1 cellular context compared by ENCODE assay signal in the genomic region with DNA sequence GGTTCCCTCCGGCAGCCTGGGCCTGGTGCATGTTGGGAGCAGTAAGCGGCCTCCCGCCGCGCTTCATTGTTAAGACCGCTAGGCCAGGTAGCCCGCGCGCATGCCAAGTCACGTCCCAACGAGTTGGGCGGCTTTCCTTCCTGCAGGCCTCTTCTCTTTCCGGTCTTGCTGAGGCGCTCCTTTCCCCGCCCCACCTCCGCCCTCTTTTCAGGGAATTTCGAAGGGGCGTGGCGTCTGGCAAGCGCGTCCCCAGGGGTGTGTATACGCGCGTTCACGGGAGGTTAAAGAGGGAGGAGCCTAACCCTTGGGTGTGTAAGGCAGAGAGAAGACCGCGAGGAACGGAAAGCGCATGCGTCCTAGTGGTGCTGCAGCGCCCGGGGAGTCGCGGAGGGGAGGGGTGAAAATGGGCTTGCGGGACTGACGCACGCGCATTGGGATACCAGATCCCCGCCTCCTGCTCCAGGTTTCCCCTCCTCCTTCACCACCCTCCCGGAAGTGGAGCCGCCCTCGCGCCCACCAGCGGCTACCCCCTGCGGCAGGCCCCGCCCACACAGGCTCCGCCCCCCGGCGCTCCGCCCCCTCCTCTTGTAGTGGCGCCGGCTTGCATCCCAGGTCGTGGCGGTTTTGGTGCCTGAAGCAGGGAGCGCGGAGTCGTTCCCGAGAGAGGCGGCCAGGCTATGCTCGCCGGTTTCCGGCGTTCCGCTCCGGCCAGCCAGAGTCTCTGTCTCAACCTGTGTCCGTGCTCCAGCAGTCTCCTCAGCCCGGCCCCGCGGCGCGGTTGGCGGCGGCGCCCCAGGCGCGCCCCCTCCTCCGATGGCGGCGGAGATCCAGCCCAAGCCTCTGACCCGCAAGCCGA.
TF ChIP-seq lines count a peak whose summit lies in the region.

A gene with protein sequence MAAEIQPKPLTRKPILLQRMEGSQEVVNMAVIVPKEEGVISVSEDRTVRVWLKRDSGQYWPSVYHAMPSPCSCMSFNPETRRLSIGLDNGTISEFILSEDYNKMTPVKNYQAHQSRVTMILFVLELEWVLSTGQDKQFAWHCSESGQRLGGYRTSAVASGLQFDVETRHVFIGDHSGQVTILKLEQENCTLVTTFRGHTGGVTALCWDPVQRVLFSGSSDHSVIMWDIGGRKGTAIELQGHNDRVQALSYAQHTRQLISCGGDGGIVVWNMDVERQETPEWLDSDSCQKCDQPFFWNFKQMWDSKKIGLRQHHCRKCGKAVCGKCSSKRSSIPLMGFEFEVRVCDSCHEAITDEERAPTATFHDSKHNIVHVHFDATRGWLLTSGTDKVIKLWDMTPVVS (plus strand): TSS at position 588 of the 856 bp plus-strand sequence. CDS start 226 bp downstream, at position 814.

TF ChIP-seq in WTC11, 78 proteins besides CTCF, POLR2A, EP300 and RAD21 (continued from another document):
- TF ChIP-seq, protein P1, sequence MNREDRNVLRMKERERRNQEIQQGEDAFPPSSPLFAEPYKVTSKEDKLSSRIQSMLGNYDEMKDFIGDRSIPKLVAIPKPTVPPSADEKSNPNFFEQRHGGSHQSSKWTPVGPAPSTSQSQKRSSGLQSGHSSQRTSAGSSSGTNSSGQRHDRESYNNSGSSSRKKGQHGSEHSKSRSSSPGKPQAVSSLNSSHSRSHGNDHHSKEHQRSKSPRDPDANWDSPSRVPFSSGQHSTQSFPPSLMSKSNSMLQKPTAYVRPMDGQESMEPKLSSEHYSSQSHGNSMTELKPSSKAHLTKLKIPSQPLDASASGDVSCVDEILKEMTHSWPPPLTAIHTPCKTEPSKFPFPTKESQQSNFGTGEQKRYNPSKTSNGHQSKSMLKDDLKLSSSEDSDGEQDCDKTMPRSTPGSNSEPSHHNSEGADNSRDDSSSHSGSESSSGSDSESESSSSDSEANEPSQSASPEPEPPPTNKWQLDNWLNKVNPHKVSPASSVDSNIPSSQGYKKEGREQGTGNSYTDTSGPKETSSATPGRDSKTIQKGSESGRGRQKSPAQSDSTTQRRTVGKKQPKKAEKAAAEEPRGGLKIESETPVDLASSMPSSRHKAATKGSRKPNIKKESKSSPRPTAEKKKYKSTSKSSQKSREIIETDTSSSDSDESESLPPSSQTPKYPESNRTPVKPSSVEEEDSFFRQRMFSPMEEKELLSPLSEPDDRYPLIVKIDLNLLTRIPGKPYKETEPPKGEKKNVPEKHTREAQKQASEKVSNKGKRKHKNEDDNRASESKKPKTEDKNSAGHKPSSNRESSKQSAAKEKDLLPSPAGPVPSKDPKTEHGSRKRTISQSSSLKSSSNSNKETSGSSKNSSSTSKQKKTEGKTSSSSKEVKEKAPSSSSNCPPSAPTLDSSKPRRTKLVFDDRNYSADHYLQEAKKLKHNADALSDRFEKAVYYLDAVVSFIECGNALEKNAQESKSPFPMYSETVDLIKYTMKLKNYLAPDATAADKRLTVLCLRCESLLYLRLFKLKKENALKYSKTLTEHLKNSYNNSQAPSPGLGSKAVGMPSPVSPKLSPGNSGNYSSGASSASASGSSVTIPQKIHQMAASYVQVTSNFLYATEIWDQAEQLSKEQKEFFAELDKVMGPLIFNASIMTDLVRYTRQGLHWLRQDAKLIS (CRISPR knock-in tag; IDR thresholded peaks at IDR 0.05; ENCODE audit: borderline replicate concordance) = peak; percentile 77; the same call in 1 of the 2 replicates
- TF ChIP-seq, protein P2, sequence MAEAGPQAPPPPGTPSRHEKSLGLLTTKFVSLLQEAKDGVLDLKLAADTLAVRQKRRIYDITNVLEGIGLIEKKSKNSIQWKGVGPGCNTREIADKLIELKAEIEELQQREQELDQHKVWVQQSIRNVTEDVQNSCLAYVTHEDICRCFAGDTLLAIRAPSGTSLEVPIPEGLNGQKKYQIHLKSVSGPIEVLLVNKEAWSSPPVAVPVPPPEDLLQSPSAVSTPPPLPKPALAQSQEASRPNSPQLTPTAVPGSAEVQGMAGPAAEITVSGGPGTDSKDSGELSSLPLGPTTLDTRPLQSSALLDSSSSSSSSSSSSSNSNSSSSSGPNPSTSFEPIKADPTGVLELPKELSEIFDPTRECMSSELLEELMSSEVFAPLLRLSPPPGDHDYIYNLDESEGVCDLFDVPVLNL (CRISPR knock-in tag; IDR thresholded peaks at IDR 0.05; ENCODE audit: borderline replicate concordance, low read depth) = no peak
- TF ChIP-seq, protein P3, sequence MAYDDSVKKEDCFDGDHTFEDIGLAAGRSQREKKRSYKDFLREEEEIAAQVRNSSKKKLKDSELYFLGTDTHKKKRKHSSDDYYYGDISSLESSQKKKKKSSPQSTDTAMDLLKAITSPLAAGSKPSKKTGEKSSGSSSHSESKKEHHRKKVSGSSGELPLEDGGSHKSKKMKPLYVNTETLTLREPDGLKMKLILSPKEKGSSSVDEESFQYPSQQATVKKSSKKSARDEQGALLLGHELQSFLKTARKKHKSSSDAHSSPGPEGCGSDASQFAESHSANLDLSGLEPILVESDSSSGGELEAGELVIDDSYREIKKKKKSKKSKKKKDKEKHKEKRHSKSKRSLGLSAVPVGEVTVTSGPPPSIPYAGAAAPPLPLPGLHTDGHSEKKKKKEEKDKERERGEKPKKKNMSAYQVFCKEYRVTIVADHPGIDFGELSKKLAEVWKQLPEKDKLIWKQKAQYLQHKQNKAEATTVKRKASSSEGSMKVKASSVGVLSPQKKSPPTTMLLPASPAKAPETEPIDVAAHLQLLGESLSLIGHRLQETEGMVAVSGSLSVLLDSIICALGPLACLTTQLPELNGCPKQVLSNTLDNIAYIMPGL (CRISPR knock-in tag; IDR thresholded peaks at IDR 0.05) = no peak; the same call in 1 of the 2 replicates
- no peak for TF ChIP-seq SMAD3 (CRISPR knock-in tag; IDR thresholded peaks at IDR 0.05; ENCODE audit: borderline replicate concordance)
- TF ChIP-seq TP53 (CRISPR knock-in tag; IDR thresholded peaks at IDR 0.05) = no peak
- TF ChIP-seq, protein P4, sequence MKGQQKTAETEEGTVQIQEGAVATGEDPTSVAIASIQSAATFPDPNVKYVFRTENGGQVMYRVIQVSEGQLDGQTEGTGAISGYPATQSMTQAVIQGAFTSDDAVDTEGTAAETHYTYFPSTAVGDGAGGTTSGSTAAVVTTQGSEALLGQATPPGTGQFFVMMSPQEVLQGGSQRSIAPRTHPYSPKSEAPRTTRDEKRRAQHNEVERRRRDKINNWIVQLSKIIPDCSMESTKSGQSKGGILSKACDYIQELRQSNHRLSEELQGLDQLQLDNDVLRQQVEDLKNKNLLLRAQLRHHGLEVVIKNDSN (CRISPR knock-in tag; IDR thresholded peaks at IDR 0.05) = 0 out of 2 replicates have a peak, but pooled peaks have one; percentile 15
- TF ChIP-seq ZBTB21 (CRISPR knock-in tag; IDR thresholded peaks at IDR 0.05; ENCODE audit: borderline replicate concordance) = no peak
- TF ChIP-seq NR1H2 (CRISPR knock-in tag; IDR thresholded peaks at IDR 0.05) = no peak
- peak; percentile 16; the same call in 1 of the 2 replicates for TF ChIP-seq NFE2L1 (CRISPR knock-in tag; IDR thresholded peaks at IDR 0.05)
- TF ChIP-seq HMGA2 (CRISPR knock-in tag; IDR thresholded peaks at IDR 0.05) = no peak
- no peak for TF ChIP-seq ZNF317 (CRISPR knock-in tag; IDR thresholded peaks at IDR 0.05; ENCODE audit: borderline replicate concordance, low read depth)
- peak; percentile 94 for TF ChIP-seq SP1 (CRISPR knock-in tag; conservative IDR thresholded peaks at IDR 0.05)
- TF ChIP-seq, protein P5, sequence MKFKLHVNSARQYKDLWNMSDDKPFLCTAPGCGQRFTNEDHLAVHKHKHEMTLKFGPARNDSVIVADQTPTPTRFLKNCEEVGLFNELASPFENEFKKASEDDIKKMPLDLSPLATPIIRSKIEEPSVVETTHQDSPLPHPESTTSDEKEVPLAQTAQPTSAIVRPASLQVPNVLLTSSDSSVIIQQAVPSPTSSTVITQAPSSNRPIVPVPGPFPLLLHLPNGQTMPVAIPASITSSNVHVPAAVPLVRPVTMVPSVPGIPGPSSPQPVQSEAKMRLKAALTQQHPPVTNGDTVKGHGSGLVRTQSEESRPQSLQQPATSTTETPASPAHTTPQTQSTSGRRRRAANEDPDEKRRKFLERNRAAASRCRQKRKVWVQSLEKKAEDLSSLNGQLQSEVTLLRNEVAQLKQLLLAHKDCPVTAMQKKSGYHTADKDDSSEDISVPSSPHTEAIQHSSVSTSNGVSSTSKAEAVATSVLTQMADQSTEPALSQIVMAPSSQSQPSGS (CRISPR knock-in tag; IDR thresholded peaks at IDR 0.05; ENCODE audit: borderline replicate concordance, low read depth) = no peak
- no peak for TF ChIP-seq CBFB (CRISPR knock-in tag; IDR thresholded peaks at IDR 0.05; ENCODE audit: low read depth)
- peak; percentile 12; the same call in 1 of the 2 replicates for TF ChIP-seq GABPB1 (CRISPR knock-in tag; IDR thresholded peaks at IDR 0.05)
- no peak for TF ChIP-seq NFYB (CRISPR knock-in tag; conservative IDR thresholded peaks at IDR 0.05; ENCODE audit: low read depth)
- no peak for TF ChIP-seq TEAD1 (CRISPR knock-in tag; IDR thresholded peaks at IDR 0.05)
- peak; percentile 87; the same call in 1 of the 2 replicates for TF ChIP-seq KAT7 (CRISPR knock-in tag; IDR thresholded peaks at IDR 0.05; ENCODE audit: borderline replicate concordance)
